In genomic region chr18:662197-662596, GRCh38 we compare ENCODE assay signal across 26 cellular contexts. TPM values are rescaled to one million over a fixed set of nuclear protein-coding genes. Genes with fewer than 3 reads are reported as not detected.
"Had no signal": no experiment of that assay in that cellular context is flagged by ENCODE, and none has a peak within 500 bp of the region (broad histone marks: within the 10 kb centered on the region; RNA-seq: fewer than 3 reads in every experiment).

No MANE protein-coding gene starts in this region.

- H3K4me1 ChIP-seq: right lobe of liver had no signal

- H3K4me2 ChIP-seq: smooth muscle cell had no signal

- H3K27ac Mint-ChIP-seq: naive thymus-derived CD8-positive, alpha-beta T cell; nephron; progenitor cell of endocrine pancreas; stimulated activated memory B cell treated with anti-CD40 and anti-IgM and Interleukin-4, amounts not matched to agents 10 μg/mL and 1 μg/mL and 100 μg/mL, for 72 hours; type B pancreatic cell had no signal

- H3K27ac ChIP-seq: left lung, lower lobe of right lung, ovary, right atrium auricular region, right lobe of liver, tibial nerve, vagina had no signal

- H3K9me3 ChIP-seq: left lung, lower lobe of right lung, ovary, right atrium auricular region, right lobe of liver, tibial nerve, vagina had no signal

- ATAC-seq: left colon; left lung; lower lobe of right lung; naive thymus-derived CD8-positive, alpha-beta T cell; right lobe of liver; stimulated activated memory B cell treated with anti-CD40 and anti-IgM and Interleukin-4, amounts not matched to agents 10 μg/mL and 1 μg/mL and 100 μg/mL, for 72 hours; stimulated activated naive CD8-positive, alpha-beta T cell treated with anti-CD3 and anti-CD28 coated beads, Interleukin-15, amount 100 ng/mL, for 72 hours had no signal

- H3K4me3 Mint-ChIP-seq: naive thymus-derived CD8-positive, alpha-beta T cell; nephron; stimulated activated memory B cell treated with anti-CD40 and anti-IgM and Interleukin-4, amounts not matched to agents 10 μg/mL and 1 μg/mL and 100 μg/mL, for 72 hours; stimulated activated naive CD8-positive, alpha-beta T cell treated with anti-CD3 and anti-CD28 coated beads, Interleukin-15, amount 100 ng/mL, for 72 hours; type B pancreatic cell had no signal

- H3K27me3 Mint-ChIP-seq: progenitor cell of endocrine pancreas; stimulated activated naive CD8-positive, alpha-beta T cell treated with anti-CD3 and anti-CD28 coated beads, Interleukin-15, amount 100 ng/mL, for 72 hours; type B pancreatic cell had no signal

- DNase-seq: hippocampal formation; kidney; left colon; left lung; lower lobe of right lung; mammary epithelial cell; mesenchymal stem cell; naive thymus-derived CD8-positive, alpha-beta T cell; ovary; right lobe of liver; stimulated activated CD4-positive, alpha-beta T cell treated with anti-CD3 and anti-CD28 coated beads, Interleukin-1b, Interleukin-23, amount 100 ng/mL, for 48 hours; stimulated activated CD4-positive, alpha-beta T cell treated with anti-CD3 and anti-CD28 coated beads, Interleukin-2, amount 100 ng/mL, for 48 hours; stimulated activated CD4-positive, alpha-beta T cell treated with anti-CD3 and anti-CD28 coated beads, Interleukin-4, amount 100 ng/mL, for 4 hours; stimulated activated CD8-positive, alpha-beta memory T cell treated with anti-CD3 and anti-CD28 coated beads, Interleukin-4, amount 100 ng/mL, for 48 hours; stimulated activated naive CD4-positive, alpha-beta T cell treated with Interleukin-2 at 50 U/mL for 16 hours; stimulated activated naive CD8-positive, alpha-beta T cell treated with anti-CD3 and anti-CD28 coated beads, Interleukin-15, amount 100 ng/mL, for 72 hours; substantia nigra had no signal

- H3K36me3 ChIP-seq: lower lobe of right lung, ovary, right atrium auricular region, right lobe of liver, tibial nerve, vagina had no signal

- FAIRE-seq: islet of Langerhans, kidney had no signal

- H3K27me3 ChIP-seq: ovary, right atrium auricular region, right lobe of liver, vagina had no signal

- H3K4me3 ChIP-seq: left lung, lower lobe of right lung, ovary, right atrium auricular region, right lobe of liver, smooth muscle cell, tibial nerve, vagina had no signal

- H3K4me1 Mint-ChIP-seq: nephron had no signal

RNA-seq across cellular contexts. Expression of gene TYMS, which starts 4.7 kb away (rescaled TPM):
- total RNA-seq: naive thymus-derived CD8-positive, alpha-beta T cell had no signal
